In genomic region chr1:206808615-206809014, GRCh38 we compare ENCODE assay signal across 8 cellular contexts. TPM values are rescaled to one million over a fixed set of nuclear protein-coding genes. Genes with fewer than 3 reads are reported as not detected.
DNase-seq lines count a peak whose midpoint lies in the region; ATAC-seq, FAIRE-seq and TF ChIP-seq lines count a peak whose summit lies in the region.

No MANE protein-coding gene starts in this region.

- no peaks in the 10 kb centered on the region for H4K20me1 ChIP-seq in keratinocyte (ENCODE audit: control insufficient read depth, extremely low read depth, insufficient read depth, low read length)

- H3K9me3 ChIP-seq in keratinocyte (ENCODE audit: control insufficient read depth, low read depth, low read length): no peaks in the 10 kb centered on the region

- no peaks in the 10 kb centered on the region for H3K36me3 ChIP-seq in keratinocyte (ENCODE audit: control insufficient read depth in 2 of 2, extremely low read depth in 1 of 2, insufficient read depth in 2 of 2, low read length in 2 of 2)

- TF ChIP-seq CTCF in keratinocyte (optimal IDR thresholded peaks at IDR 0.05 in 1 of 3, IDR thresholded peaks at IDR 0.05 in 1 of 3, conservative IDR thresholded peaks at IDR 0.05 in 1 of 3; ENCODE audit: extremely low read depth in 1 of 3, insufficient read depth in 2 of 3, low read length in 3 of 3) (peak; percentile 30 to 47 (median 32)), omental fat pad (IDR thresholded peaks at IDR 0.05) (no peak)

- H3K9me3 Mint-ChIP-seq in activated naive CD8-positive, alpha-beta T cell (ENCODE audit: low read depth): peaks cover 4% of the 10 kb centered on the region

- no peaks in the 10 kb centered on the region for H3K27me3 Mint-ChIP-seq in activated naive CD8-positive, alpha-beta T cell

- H3K27ac Mint-ChIP-seq in activated naive CD8-positive, alpha-beta T cell: peak overlapping the region; percentile 1

- FAIRE-seq in keratinocyte (lab: Jason Lieb, UNC): no peak

- no peak overlapping the region for H3K4me3 ChIP-seq in keratinocyte (ENCODE audit: control insufficient read depth in 2 of 3, extremely low read depth in 1 of 3, insufficient read depth in 2 of 3, low read depth in 1 of 3, low read length in 3 of 3)

- dilution Hi-C loops in keratinocyte (cut with MboI; ENCODE audit: extremely low pct_ligation_motif_present, low sequenced_read_pairs): no loop called here

- ATAC-seq in GM19035 (IDR thresholded peaks at IDR 0.05; ENCODE audit: unreplicated experiment): peak; percentile 63
- ATAC-seq in GM19397 (IDR thresholded peaks at IDR 0.05; ENCODE audit: unreplicated experiment): no peak
- no peak for ATAC-seq in omental fat pad (ENCODE audit: low FRiP score)

- no peaks in the 10 kb centered on the region for H3K27me3 ChIP-seq in keratinocyte (ENCODE audit: control insufficient read depth, extremely low read depth, insufficient read depth, low read length)

- H3K9ac ChIP-seq in keratinocyte (ENCODE audit: control insufficient read depth, extremely low read depth, insufficient read depth, low read length): no peak overlapping the region

- peaks cover 58% of the 10 kb centered on the region for H3K4me1 Mint-ChIP-seq in activated naive CD8-positive, alpha-beta T cell (ENCODE audit: low read depth)

- DNase-seq in CD1c-positive myeloid dendritic cell (ENCODE audit: extremely low spot score): peak; percentile 69
- DNase-seq in NAMALWA (ENCODE audit: low spot score): peak; percentile 80
- DNase-seq in keratinocyte (ENCODE audit: low read depth, low spot score): no peak
- DNase-seq in NCI-H2029 treated with DMSO at 0.1 percent for 48 hours (lab: John Stamatoyannopoulos, UW): no peak
- DNase-seq in omental fat pad (ENCODE audit: low spot score): no peak

- H3K27ac ChIP-seq in keratinocyte (ENCODE audit: control insufficient read depth, insufficient read depth, low read length): no peak overlapping the region

- peaks cover 3% of the 10 kb centered on the region for H3K36me3 Mint-ChIP-seq in activated naive CD8-positive, alpha-beta T cell

- H3K4me3 Mint-ChIP-seq in activated naive CD8-positive, alpha-beta T cell: no peak overlapping the region

- no peak overlapping the region for H2AFZ ChIP-seq in keratinocyte (ENCODE audit: control insufficient read depth, low read length)

- H3K79me2 ChIP-seq in keratinocyte (ENCODE audit: control insufficient read depth, insufficient read depth, low read length): no peaks in the 10 kb centered on the region

- no peaks in the 10 kb centered on the region for H3K9me1 ChIP-seq in keratinocyte (ENCODE audit: control insufficient read depth, extremely low read depth, insufficient read depth, low read length)

- H3K4me2 ChIP-seq in keratinocyte (ENCODE audit: control insufficient read depth, extremely low read depth, insufficient read depth, low read depth, low read length): no peak overlapping the region

- H3K4me1 ChIP-seq in keratinocyte (ENCODE audit: control insufficient read depth, extremely low read depth, insufficient read depth, low read length): peaks cover 7% of the 10 kb centered on the region

RNA-seq across cellular contexts. Expression of gene IL10, which starts 36.3 kb away (rescaled TPM):
- not detected in 3 replicates for polyA plus RNA-seq in keratinocyte
- polyA plus RNA-seq in keratinocyte (2011; ENCODE audit: low read depth): not detected
- polyA plus RNA-seq in keratinocyte (2011; cell fraction: cytosol; rRNA removed): not detected in 2 replicates
- polyA plus RNA-seq in keratinocyte (2011; cell fraction: nucleus; rRNA removed): not detected in 2 replicates
- not detected in 2 replicates for polyA plus RNA-seq in keratinocyte (2012; ENCODE audit: low replicate concordance)
- not detected in 3 replicates for polyA minus RNA-seq in keratinocyte
- polyA minus RNA-seq in keratinocyte (2011; cell fraction: cytosol; rRNA and poly(A)+ RNA removed): not detected
- not detected in 2 replicates for polyA minus RNA-seq in keratinocyte (2011; cell fraction: nucleus; rRNA and poly(A)+ RNA removed)
- total RNA-seq in omental fat pad: 10 to 100 TPM; 10.9 to 34.4 (median 28.7) TPM

RNA-seq across cellular contexts. Expression of gene IL19, which starts 38.0 kb away (rescaled TPM):
- not detected in 3 replicates for polyA plus RNA-seq in keratinocyte
- polyA plus RNA-seq in keratinocyte (2011; ENCODE audit: low read depth): not detected
- polyA plus RNA-seq in keratinocyte (2011; cell fraction: cytosol; rRNA removed): not detected in 2 replicates
- polyA plus RNA-seq in keratinocyte (2011; cell fraction: nucleus; rRNA removed): not detected in 2 replicates
- polyA plus RNA-seq in keratinocyte (2012; ENCODE audit: low replicate concordance): not detected in 2 replicates
- polyA minus RNA-seq in keratinocyte: not detected in 3 replicates
- not detected for polyA minus RNA-seq in keratinocyte (2011; cell fraction: cytosol; rRNA and poly(A)+ RNA removed)
- polyA minus RNA-seq in keratinocyte (2011; cell fraction: nucleus; rRNA and poly(A)+ RNA removed): not detected in 2 replicates
- total RNA-seq in omental fat pad: under 1 TPM in 1 of 4 donors, not detected in 3; 0.60 TPM

RNA-seq across cellular contexts. Expression of gene IL20, which starts 56.8 kb away (rescaled TPM):
- 0.67 to 5.6 TPM (median 4.7 TPM) in 3 replicates for polyA plus RNA-seq in keratinocyte
- polyA plus RNA-seq in keratinocyte (2011; ENCODE audit: low read depth): 3.1 TPM
- 1.2 and 3.1 TPM in 2 replicates for polyA plus RNA-seq in keratinocyte (2011; cell fraction: cytosol; rRNA removed)
- 8.0 and 9.2 TPM in 2 replicates for polyA plus RNA-seq in keratinocyte (2011; cell fraction: nucleus; rRNA removed)
- 0.45 and 4.9 TPM in 2 replicates for polyA plus RNA-seq in keratinocyte (2012; ENCODE audit: low replicate concordance)
- 0.36 to 2.4 TPM (median 2.1 TPM) in 3 replicates for polyA minus RNA-seq in keratinocyte
- polyA minus RNA-seq in keratinocyte (2011; cell fraction: cytosol; rRNA and poly(A)+ RNA removed): 1.7 TPM
- 2.9 and 3.0 TPM in 2 replicates for polyA minus RNA-seq in keratinocyte (2011; cell fraction: nucleus; rRNA and poly(A)+ RNA removed)
- total RNA-seq in omental fat pad: 1 to 10 TPM in 2 of 4 donors, under 1 TPM in 1, not detected in 1; 0.82 to 8.6 (median 8.2) TPM

Comparison
In these comparisons a context has a peak if more than half of its experiments do, and no peak if none do; other contexts are left out.
1. DNase-seq: peak in CD1c-positive myeloid dendritic cell (single experiment) and NAMALWA (single experiment); none in keratinocyte (single experiment), NCI-H2029 treated with DMSO at 0.1 percent for 48 hours (single experiment) and omental fat pad (single experiment).
2. CTCF ChIP-seq: peak in keratinocyte (3 of 3); none in omental fat pad (0 of 3).